In the genomic region with DNA sequence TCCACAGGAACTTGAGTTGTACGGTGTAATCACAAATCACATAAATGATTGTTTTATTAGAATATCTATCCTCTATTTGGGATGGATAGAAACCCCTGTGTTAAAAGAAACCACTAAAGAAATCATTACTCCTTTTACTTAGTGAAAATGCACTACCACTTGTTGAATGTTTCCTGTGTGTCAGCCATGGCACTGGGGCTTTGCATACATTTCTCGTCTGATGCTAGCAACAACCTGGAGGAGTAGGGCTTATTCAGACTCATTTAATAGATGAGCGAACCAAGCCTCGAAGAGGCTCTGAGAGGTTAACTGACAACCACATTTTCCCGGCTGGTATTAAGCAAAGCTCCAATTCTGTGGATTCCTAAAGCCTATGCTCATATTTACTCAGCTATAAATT, we compare ENCODE assay signal across 9 cellular contexts.
A peak's percentile ranks its signal among the peaks of the same experiment; 100 is the strongest.
DNase-seq lines count a peak whose midpoint lies in the region; ATAC-seq and TF ChIP-seq lines count a peak whose summit lies in the region.
"Had no signal": no experiment of that assay in that cellular context is flagged by ENCODE, and none has a peak within 500 bp of the region (broad histone marks: within the 10 kb centered on the region; RNA-seq: fewer than 3 reads in every experiment).

No MANE protein-coding gene starts in this region.

- no peak for TF ChIP-seq POLR2A in heart left ventricle (IDR thresholded peaks at IDR 0.05)

- intact Hi-C loops in heart left ventricle (cut with DNase I) (loop anchor here in 2 of 10 donors (5.0 to 10.0 kb wide), 2 partner anchors 60 to 62 kb away; a partner anchor contains a TSS), left ventricle myocardium superior (cut with micrococcal nuclease) (no loop called here)

- peak overlapping the region in 1 of 2 donors; percentile 41 for H3K9ac ChIP-seq in mucosa of rectum (ENCODE audit: low read depth in 1 of 2, low read length in 2 of 2)

- H3K4me1 ChIP-seq in heart left ventricle, result peaks cover 0 to 50% (median 30%) of the 10 kb centered on the region in 12 donors
- H3K4me1 ChIP-seq in mucosa of rectum (ENCODE audit: control insufficient read depth in 2 of 2, insufficient read depth in 2 of 2, low read length in 2 of 2), result peaks cover 15 to 25% of the 10 kb centered on the region in 2 donors

- H3K27ac ChIP-seq in heart left ventricle (peak overlapping the region in 11 of 12 donors; percentile 49 to 87 (median 76)), mucosa of rectum (ENCODE audit: low read depth in 2 of 2, low read length in 2 of 2) (peak overlapping the region; percentile 77 to 81)

- H3K36me3 ChIP-seq in heart left ventricle, result no peaks in the 10 kb centered on the region
- no peaks in the 10 kb centered on the region for H3K36me3 ChIP-seq in mucosa of rectum (ENCODE audit: control insufficient read depth in 2 of 2, insufficient read depth in 2 of 2, low read length in 2 of 2)
- H3K36me3 ChIP-seq: MG63 had no signal

- peaks cover 38% of the 10 kb centered on the region for H3K4me1 Mint-ChIP-seq in type B pancreatic cell (ENCODE audit: unreplicated experiment)

- H3K27me3 Mint-ChIP-seq in type B pancreatic cell, result no peaks in the 10 kb centered on the region

- H3K9me3 ChIP-seq in heart left ventricle, result no peaks in the 10 kb centered on the region
- no peaks in the 10 kb centered on the region for H3K9me3 ChIP-seq in mucosa of rectum (ENCODE audit: control insufficient read depth in 2 of 2, low read length in 2 of 2)
- H3K9me3 ChIP-seq: MG63 had no signal

- H3K36me3 Mint-ChIP-seq in type B pancreatic cell, result peaks cover 4% of the 10 kb centered on the region

- no peak for DNase-seq in heart left ventricle
- no peak for DNase-seq in left ventricle myocardium superior
- peak; percentile 27 for DNase-seq in amniotic epithelial cell (ENCODE audit: low read depth)
- no peak for DNase-seq in type B pancreatic cell (ENCODE audit: extremely low spot score, unreplicated experiment)
- DNase-seq in NCI-H226, result no peak
- no peak for DNase-seq in NCI-H1436 (lab: John Stamatoyannopoulos, UW)
- DNase-seq in DMS114 treated with DMSO at 0.1 percent for 48 hours (lab: John Stamatoyannopoulos, UW; ENCODE audit: unreplicated experiment), result no peak
- DNase-seq: MG63 had no signal

- H3K4me3 ChIP-seq in heart left ventricle (peak overlapping the region in 1 of 12 donors; percentile 35), mucosa of rectum (ENCODE audit: low read length in 2 of 2) (no peak overlapping the region)
- H3K4me3 ChIP-seq: MG63 had no signal

- H3K27me3 ChIP-seq in heart left ventricle, result no peaks in the 10 kb centered on the region
- no peaks in the 10 kb centered on the region for H3K27me3 ChIP-seq in mucosa of rectum (ENCODE audit: control insufficient read depth in 2 of 2, insufficient read depth in 2 of 2, low read length in 2 of 2)
- H3K27me3 ChIP-seq: MG63 had no signal

- H3K9me3 Mint-ChIP-seq in type B pancreatic cell, result peaks cover 5% of the 10 kb centered on the region

- no peak for ATAC-seq in heart left ventricle
- no peak for ATAC-seq in left ventricle myocardium superior

- H3K4me3 Mint-ChIP-seq in type B pancreatic cell, result peak overlapping the region; percentile 79

- WGBS in heart left ventricle, 4 donors, result 82 to 94% (median 88%) methylated on average over 5 of the region's 5 CpGs

- peak overlapping the region; percentile 99 for H3K27ac Mint-ChIP-seq in type B pancreatic cell

- TF ChIP-seq CTCF in heart left ventricle (IDR thresholded peaks at IDR 0.05) (no peak), type B pancreatic cell (conservative IDR thresholded peaks at IDR 0.05) (no peak)
